In genomic region chr9:136133959-136134484, GRCh38 we compare ENCODE assay signal across 1 cellular context.
TF ChIP-seq lines count a peak whose summit lies in the region.

No MANE protein-coding gene starts in this region.

TF ChIP-seq in H1, 55 proteins besides CTCF, POLR2A, EP300 and RAD21:
- TF ChIP-seq SUZ12 (IDR thresholded peaks at IDR 0.05; ENCODE audit: low read length), result peak; percentile 25; the same call in 1 of the 2 replicates
- TF ChIP-seq MAFK (IDR thresholded peaks at IDR 0.05; ENCODE audit: low read depth, low read length), result no peak
